Comparison of ENCODE assay signal across 22 cellular contexts in the genomic region with DNA sequence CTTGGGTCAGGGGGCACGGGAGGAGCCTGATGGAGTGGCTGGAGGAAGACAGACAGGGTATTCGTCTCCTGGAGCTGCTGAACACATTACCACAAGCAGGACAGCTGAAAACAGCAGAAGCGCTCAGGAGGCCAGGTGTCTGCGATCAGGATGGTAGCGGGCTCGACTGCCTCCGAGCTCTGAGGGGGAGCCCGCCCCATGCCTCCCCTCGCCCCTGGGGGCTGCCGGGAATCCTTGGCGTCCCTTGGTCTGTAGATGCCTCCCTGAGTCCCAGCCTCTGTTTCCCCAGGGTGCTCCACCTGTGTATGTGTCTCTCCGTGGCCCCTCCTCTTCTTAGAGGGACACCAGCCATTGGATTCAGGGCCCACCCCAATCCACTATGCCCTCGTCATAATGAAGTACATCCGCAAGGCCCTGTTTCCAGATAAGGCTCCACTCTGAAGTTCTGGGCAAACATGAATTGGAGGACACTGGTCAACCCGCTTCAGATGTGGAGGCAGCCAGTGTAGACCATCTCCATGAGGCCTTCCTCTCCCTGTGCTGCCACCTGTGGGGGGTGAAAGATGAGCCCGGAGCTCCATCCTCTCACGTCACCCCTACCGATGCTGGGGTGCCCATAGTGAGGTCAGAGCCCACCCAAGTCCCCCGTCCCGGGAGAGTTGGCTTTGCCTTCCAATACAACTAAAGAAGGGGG.
DNase-seq lines count a peak whose midpoint lies in the region; ATAC-seq, FAIRE-seq and TF ChIP-seq lines count a peak whose summit lies in the region.
"Had no signal": no experiment of that assay in that cellular context is flagged by ENCODE, and none has a peak within 500 bp of the region (broad histone marks: within the 10 kb centered on the region; RNA-seq: fewer than 3 reads in every experiment).

No MANE protein-coding gene starts in this region.

- peaks cover 81% of the 10 kb centered on the region for H3K4me1 Mint-ChIP-seq in nephron progenitor cell

- TF ChIP-seq RAD21 in HepG2 (CRISPR knock-in tag; IDR thresholded peaks at IDR 0.05) = no peak

- H3K9me3 ChIP-seq in ascending aorta (no peaks in the 10 kb centered on the region), tibial artery (no peaks in the 10 kb centered on the region), HepG2 (ENCODE audit: low read length) (no peaks in the 10 kb centered on the region)
- H3K9me3 ChIP-seq: Peyer's patch, SJSA1 had no signal

- no peak overlapping the region for H3K9ac ChIP-seq in HepG2 (ENCODE audit: insufficient read depth, low read depth, low read length)
- H3K9ac ChIP-seq: KMS-11 had no signal

- H3K4me3 Mint-ChIP-seq in nephron progenitor cell = peak overlapping the region; percentile 46

- in situ Hi-C loops in HepG2 (cut with HindIII; ENCODE audit: extremely low pct_ligation_motif_present, low pct_unique_long_range_greater_than_20kb) = no loop called here

- peaks cover 27% of the 10 kb centered on the region for H3K36me3 Mint-ChIP-seq in nephron progenitor cell (ENCODE audit: low read depth)

- H3K27me3 Mint-ChIP-seq in nephron progenitor cell (ENCODE audit: low read depth, poor library complexity) = peaks cover 7% of the 10 kb centered on the region

- CTCF ChIA-PET in HepG2 (lab: Yijun Ruan, JAX; ENCODE audit: low intra/inter-chr PET ratio, low total read pairs) = no interaction called here

- intact Hi-C loops in Right ventricle myocardium inferior (cut with DNase I) (no loop called here), left ventricle myocardium superior (cut with micrococcal nuclease) (no loop called here), ascending aorta (cut with DNase I) (no loop called here), tibial artery (cut with DNase I; ENCODE audit: low total_unique reads) (no loop called here), HepG2 (cut with micrococcal nuclease; ENCODE audit: unreplicated experiment) (no loop called here)

- no peaks in the 10 kb centered on the region for H4K20me1 ChIP-seq in HepG2 (ENCODE audit: insufficient read depth, low read length)

- H3K36me3 ChIP-seq in ascending aorta = peaks cover 30 to 34% of the 10 kb centered on the region in 2 donors
- H3K36me3 ChIP-seq in tibial artery = peaks cover 21 to 36% (median 28%) of the 10 kb centered on the region in 3 donors
- peaks cover 3 to 11% of the 10 kb centered on the region in 2 experiments; a peak in 1 of 5 replicates for H3K36me3 ChIP-seq in HepG2 (replicated peaks in 1 of 2; ENCODE audit: control insufficient read depth in 1 of 2, insufficient read depth in 2 of 2, low read length in 2 of 2)

- no peak for TF ChIP-seq EP300 in HepG2 (IDR thresholded peaks at IDR 0.05; ENCODE audit: low read depth in 2 of 2, low read length in 2 of 2)
- TF ChIP-seq EP300 in HepG2 (CRISPR knock-in tag; IDR thresholded peaks at IDR 0.05; ENCODE audit: borderline replicate concordance) = no peak

- H3K4me2 ChIP-seq in HepG2 (ENCODE audit: low read depth, low read length) = no peak overlapping the region
- H3K4me2 ChIP-seq: KMS-11 had no signal

- TF ChIP-seq POLR2A in HepG2 (IDR thresholded peaks at IDR 0.05; ENCODE audit: insufficient read depth in 1 of 2, low read depth in 2 of 2, low read length in 2 of 2) = no peak

- no peaks in the 10 kb centered on the region for H3K27me3 ChIP-seq in ascending aorta
- no peaks in the 10 kb centered on the region for H3K27me3 ChIP-seq in tibial artery
- no peaks in the 10 kb centered on the region for H3K27me3 ChIP-seq in HepG2 (ENCODE audit: control insufficient read depth in 1 of 2, insufficient read depth in 2 of 2, low read length in 2 of 2)
- H3K27me3 ChIP-seq: Peyer's patch, SJSA1 had no signal

- H3K79me2 ChIP-seq in HepG2 (ENCODE audit: insufficient read depth, low read length) = no peaks in the 10 kb centered on the region

- BruUV-seq in HepG2 (replicated peaks; lab: Mats Ljungman, UMichigan) = no TSS peak

- H3K9me3 Mint-ChIP-seq in nephron progenitor cell = no peaks in the 10 kb centered on the region

- no peak overlapping the region for H2AFZ ChIP-seq in HepG2 (ENCODE audit: low read length)

- peaks cover 17 to 32% of the 10 kb centered on the region in 2 donors for H3K4me1 ChIP-seq in ascending aorta
- peaks cover 0 to 96% (median 46%) of the 10 kb centered on the region in 4 donors for H3K4me1 ChIP-seq in tibial artery
- H3K4me1 ChIP-seq in HepG2 (ENCODE audit: insufficient read depth, low read length) = peaks cover 5% of the 10 kb centered on the region; the same call in 1 of the 2 replicates
- H3K4me1 ChIP-seq: SJSA1 had no signal

- FAIRE-seq in HepG2 (lab: Jason Lieb, UNC) = no peak
- FAIRE-seq: GM19239, H54 had no signal

- H3K27ac ChIP-seq in ascending aorta (peak overlapping the region; percentile 16 to 56), tibial artery (peak overlapping the region; percentile 62 to 66), HepG2 (ENCODE audit: extremely low read length, insufficient read depth, low read length) (no peak overlapping the region)
- H3K27ac ChIP-seq: KMS-11, SJSA1 had no signal

- ATAC-seq in Right ventricle myocardium inferior (no peak), left ventricle myocardium superior (no peak), HepG2 (no peak)

- TF ChIP-seq CTCF in ascending aorta (IDR thresholded peaks at IDR 0.05) (no peak), nephron progenitor cell (IDR thresholded peaks at IDR 0.05) (no peak), tibial artery (IDR thresholded peaks at IDR 0.05) (no peak), HepG2 (CRISPR knock-in tag; IDR thresholded peaks at IDR 0.05) (no peak)

- POLR2A ChIA-PET in HepG2 (lab: Yijun Ruan, JAX) = no interaction called here

- peak; percentile 55 for DNase-seq in Right ventricle myocardium inferior (ENCODE audit: missing footprints)
- DNase-seq in left ventricle myocardium superior = no peak
- no peak for DNase-seq in ascending aorta (ENCODE audit: low spot score in 2 of 2)
- DNase-seq in nephron progenitor cell = no peak
- no peak for DNase-seq in tibial artery
- DNase-seq in NCI-H1417 treated with DMSO at 0.1 percent for 48 hours (lab: John Stamatoyannopoulos, UW) = no peak
- no peak for DNase-seq in NCI-H2171 treated with DMSO at 0.1 percent for 48 hours (lab: John Stamatoyannopoulos, UW)
- DNase-seq in HepG2 (ENCODE audit: low spot score) = no peak
- DNase-seq: 8988T; AML-193; NCI-H1092 treated with DMSO at 0.1 percent for 48 hours; NCI-H146; NCI-H2029; NCI-H226; NCI-H510A treated with DMSO at 0.1 percent for 48 hours; NCI-H774; NK-92 treated with Interleukin-12 subunit alpha and Interleukin-12 subunit beta, amount 100 ng/mL, for 24 hours; Peyer's patch had no signal

- H3K4me3 ChIP-seq in ascending aorta (no peak overlapping the region), tibial artery (no peak overlapping the region), HepG2 (replicated peaks in 1 of 3; ENCODE audit: insufficient read depth in 1 of 3, low read depth in 2 of 3, low read length in 3 of 3) (no peak overlapping the region)
- H3K4me3 ChIP-seq: Peyer's patch, SJSA1 had no signal

- 96% methylated on average over 11 of the region's 20 CpGs for WGBS in HepG2 (ENCODE audit: low lambda C conversion rate)

- peak overlapping the region; percentile 83 for H3K27ac Mint-ChIP-seq in nephron progenitor cell

TF ChIP-seq in HepG2, 621 proteins besides CTCF, POLR2A, EP300 and RAD21 (continues in another document):
- no peak for TF ChIP-seq ZNF143 (CRISPR knock-in tag; IDR thresholded peaks at IDR 0.05)
- no peak for TF ChIP-seq ZNF543 (CRISPR knock-in tag; IDR thresholded peaks at IDR 0.05)
- no peak for TF ChIP-seq ZHX1 (CRISPR knock-in tag; IDR thresholded peaks at IDR 0.05; ENCODE audit: low read depth)
- TF ChIP-seq MED13 (CRISPR knock-in tag; IDR thresholded peaks at IDR 0.05) = no peak
- TF ChIP-seq, protein P1, sequence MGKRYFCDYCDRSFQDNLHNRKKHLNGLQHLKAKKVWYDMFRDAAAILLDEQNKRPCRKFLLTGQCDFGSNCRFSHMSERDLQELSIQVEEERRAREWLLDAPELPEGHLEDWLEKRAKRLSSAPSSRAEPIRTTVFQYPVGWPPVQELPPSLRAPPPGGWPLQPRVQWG (CRISPR knock-in tag; IDR thresholded peaks at IDR 0.05; ENCODE audit: borderline replicate concordance, low read depth) = no peak
